ENCODE assay signal across 1 cellular context in genomic region chr14:23105348-23105824, GRCh38.
TF ChIP-seq lines count a peak whose summit lies in the region.

No MANE protein-coding gene starts in this region.

TF ChIP-seq in HepG2, 621 proteins besides CTCF, POLR2A, EP300 and RAD21 (continued from another document):
- no peak for TF ChIP-seq ZNF407 (CRISPR knock-in tag; IDR thresholded peaks at IDR 0.05; ENCODE audit: not compliant biosample characterization)
- TF ChIP-seq MIER2 (CRISPR knock-in tag; IDR thresholded peaks at IDR 0.05) = no peak
- TF ChIP-seq ETV5 (CRISPR knock-in tag; IDR thresholded peaks at IDR 0.05; ENCODE audit: borderline replicate concordance) = peak; percentile 2; the same call in 1 of the 2 replicates
- TF ChIP-seq MLLT10 (CRISPR knock-in tag; IDR thresholded peaks at IDR 0.05) = no peak
- no peak for TF ChIP-seq ZNF205 (CRISPR knock-in tag; IDR thresholded peaks at IDR 0.05)
- TF ChIP-seq NFKBIZ (CRISPR knock-in tag; IDR thresholded peaks at IDR 0.05) = 0 out of 2 replicates have a peak, but pooled peaks have one; percentile 6
- no peak for TF ChIP-seq THAP9 (CRISPR knock-in tag; IDR thresholded peaks at IDR 0.05; ENCODE audit: borderline replicate concordance)
- TF ChIP-seq ZNF782 (CRISPR knock-in tag; IDR thresholded peaks at IDR 0.05; ENCODE audit: borderline replicate concordance) = no peak
- TF ChIP-seq ZBTB7A (CRISPR knock-in tag; IDR thresholded peaks at IDR 0.05) = no peak
- 0 out of 2 replicates have a peak, but pooled peaks have one; percentile 5 for TF ChIP-seq IRF2 (CRISPR knock-in tag; IDR thresholded peaks at IDR 0.05)
- 0 out of 2 replicates have a peak, but pooled peaks have one; percentile 42 for TF ChIP-seq ZNF605 (CRISPR knock-in tag; IDR thresholded peaks at IDR 0.05)
- TF ChIP-seq TBP (CRISPR knock-in tag; IDR thresholded peaks at IDR 0.05) = no peak
- no peak for TF ChIP-seq SYNCRIP (IDR thresholded peaks at IDR 0.05; ENCODE audit: insufficient read depth, low read depth, low read length)
- TF ChIP-seq EED (CRISPR knock-in tag; IDR thresholded peaks at IDR 0.05) = no peak
